ENCODE assay signal across 8 cellular contexts in the genomic region with DNA sequence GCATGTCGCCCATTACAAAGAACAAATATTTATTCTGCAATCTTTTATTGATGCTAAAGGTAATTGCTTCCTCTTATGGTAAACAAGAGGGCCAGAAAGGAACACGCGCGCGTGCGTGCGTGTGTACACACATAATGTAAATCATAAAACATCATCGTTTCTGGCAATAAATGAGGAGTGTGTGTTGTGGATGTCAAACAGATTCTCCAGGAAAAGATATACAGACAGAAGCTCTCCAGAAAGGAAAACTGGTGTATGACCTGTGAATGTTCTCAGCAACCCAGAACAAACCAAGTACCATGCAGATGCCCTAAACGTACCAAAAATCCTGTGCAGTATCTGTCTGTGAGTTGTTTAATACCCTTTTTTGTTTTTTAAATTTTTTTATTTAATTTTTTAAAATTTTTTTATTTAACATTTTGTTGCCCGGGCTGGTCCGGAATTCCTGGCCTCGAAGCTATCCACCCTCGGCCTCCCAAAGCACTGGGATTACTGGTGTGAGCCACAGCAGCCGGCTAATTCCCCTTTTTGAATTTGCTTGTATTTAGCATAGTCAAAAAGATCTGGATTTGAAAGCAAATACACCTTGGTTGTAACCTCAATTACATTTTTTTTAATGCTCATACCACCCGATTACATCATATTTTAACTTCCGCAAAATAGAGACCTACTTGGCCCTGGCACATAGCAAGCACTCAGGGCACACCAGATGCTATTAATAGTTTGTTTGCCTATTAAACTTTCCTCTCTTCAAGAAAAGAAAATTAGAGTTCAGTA. TPM values are rescaled to one million over a fixed set of nuclear protein-coding genes. Genes with fewer than 3 reads are reported as not detected.
A peak's percentile ranks its signal among the peaks of the same experiment; 100 is the strongest.
DNase-seq lines count a peak whose midpoint lies in the region; ATAC-seq, FAIRE-seq and TF ChIP-seq lines count a peak whose summit lies in the region.

No MANE protein-coding gene starts in this region.

- no peak overlapping the region for H2BK15ac ChIP-seq in mesenchymal stem cell (ENCODE audit: low read depth, poor library complexity, severe bottlenecking)

- WGBS in K562 (ENCODE audit: insufficient coverage, low coverage, missing lambda C conversion rate), result 73% methylated on average over 16 of the region's 16 CpGs
- 99% methylated on average over 7 of the region's 16 CpGs for WGBS in mesenchymal stem cell

- H3K27ac Mint-ChIP-seq in CD4-positive, alpha-beta memory T cell, result peak overlapping the region in 6 of 7 donors; percentile 75 to 96 (median 95)

- H4K91ac ChIP-seq in mesenchymal stem cell (ENCODE audit: low read length), result no peak overlapping the region

- peak overlapping the region; percentile 98 for H2AFZ ChIP-seq in K562 (ENCODE audit: low read depth, low read length)
- peak overlapping the region; percentile 32 for H2AFZ ChIP-seq in mesenchymal stem cell (ENCODE audit: low read depth, low read length)

- intact Hi-C loops in CD4-positive, alpha-beta memory T cell (cut with micrococcal nuclease), result loop anchor here (2.0 kb wide), 5 partner anchors 31 to 231 kb away; partner anchors contain the start of genes HMGA1 and SMIM29
- intact Hi-C loops in K562 (cut with micrococcal nuclease) (loop anchor here (2.0 to 10.0 kb wide), 2 partner anchors 119 to 145 kb away; partner anchors contain the start of gene SMIM29), vagina (cut with DNase I) (loop anchor here (5.0 kb wide), 1 partner anchor 146 kb away; the partner anchor contains the start of gene SMIM29)

- H3K36me3 Mint-ChIP-seq in CD4-positive, alpha-beta memory T cell, result peaks cover 0 to 5% of the 10 kb centered on the region in 2 donors

- H3K9me1 ChIP-seq in K562 (ENCODE audit: control insufficient read depth, insufficient read depth, low read length), result no peaks in the 10 kb centered on the region

- no peak overlapping the region for H2AK5ac ChIP-seq in mesenchymal stem cell (ENCODE audit: low read length, severe bottlenecking)

- H3K36me3 ChIP-seq in CD4-positive, alpha-beta memory T cell (ENCODE audit: insufficient read depth, low read length), result no peaks in the 10 kb centered on the region
- peaks cover 4% of the 10 kb centered on the region; the same call in 1 of the 3 replicates for H3K36me3 ChIP-seq in K562 (ENCODE audit: control insufficient read depth, insufficient read depth, low read length)
- H3K36me3 ChIP-seq in mesenchymal stem cell (ENCODE audit: control insufficient read depth in 1 of 2, insufficient read depth in 2 of 2, low read depth in 1 of 2, low read length in 2 of 2), result no peaks in the 10 kb centered on the region
- no peaks in the 10 kb centered on the region for H3K36me3 ChIP-seq in vagina

- no peak for TF ChIP-seq POLR2A in K562 (conservative IDR thresholded peaks at IDR 0.05)
- TF ChIP-seq POLR2A in vagina (IDR thresholded peaks at IDR 0.05), result no peak

- peak overlapping the region; percentile 5 to 78 for H3K4me3 ChIP-seq in CD4-positive, alpha-beta memory T cell (ENCODE audit: low read length in 2 of 2)
- H3K4me3 ChIP-seq in LNCaP clone FGC (ENCODE audit: low read depth, low read length) (peak overlapping the region; percentile 66), K562 (peak overlapping the region; percentile 91), mesenchymal stem cell (ENCODE audit: insufficient read depth in 1 of 2, low read depth in 1 of 2, low read length in 2 of 2) (peak overlapping the region in 1 of 2 experiments; percentile 91), vagina (peak overlapping the region; percentile 78 to 90)

- H2BK5ac ChIP-seq in mesenchymal stem cell (ENCODE audit: low read depth, low read length, poor library complexity, severe bottlenecking), result no peak overlapping the region

- no peak overlapping the region for H2BK120ac ChIP-seq in mesenchymal stem cell (ENCODE audit: low read depth, low read length)

- no peak overlapping the region for H4K8ac ChIP-seq in mesenchymal stem cell (ENCODE audit: low read length)

- TF ChIP-seq RAD21 in K562 (CRISPR knock-in tag; conservative IDR thresholded peaks at IDR 0.05 in 1 of 2, IDR thresholded peaks at IDR 0.05 in 1 of 2), result no peak

- no peak overlapping the region for H2BK12ac ChIP-seq in mesenchymal stem cell (ENCODE audit: low read length in 2 of 2)

- H3K23ac ChIP-seq in mesenchymal stem cell (ENCODE audit: low read length in 2 of 2), result no peak overlapping the region

- H3K4me1 Mint-ChIP-seq in CD4-positive, alpha-beta memory T cell, result peaks cover 9 to 27% (median 16%) of the 10 kb centered on the region in 4 donors

- H3K18ac ChIP-seq in mesenchymal stem cell (ENCODE audit: low read depth in 1 of 2, low read length in 2 of 2), result no peak overlapping the region

- H3K9me3 Mint-ChIP-seq in CD4-positive, alpha-beta memory T cell, result peaks cover 0 to 3% (median 0%) of the 10 kb centered on the region in 8 donors

- TF ChIP-seq EP300 in K562 (IDR thresholded peaks at IDR 0.05; ENCODE audit: low read length), result no peak

- H3K9ac ChIP-seq in K562 (ENCODE audit: insufficient read depth in 1 of 2, low read depth in 2 of 2, low read length in 2 of 2), result peak overlapping the region; percentile 63 to 96; a peak in 3 of 4 replicates
- peak overlapping the region; percentile 78 for H3K9ac ChIP-seq in mesenchymal stem cell (ENCODE audit: low read length)

- POLR2A ChIA-PET in CD4-positive, alpha-beta memory T cell (lab: Charles Lee; ENCODE audit: partially characterized antibody), result interaction anchor here (0.6 to 3.1 kb wide), 6 partner anchors 33 to 398 kb away, joined by 3 to 15 read pairs (median 7); partner anchors contain the start of genes BLTP3A, RPS10 and SMIM29
- POLR2A ChIA-PET in K562 (lab: Yijun Ruan, JAX), result interaction anchor here (3.2 kb wide), 1 partner anchor 21 kb away, joined by 15 read pairs; no protein-coding TSS in a partner anchor

- H3K4me1 ChIP-seq in CD4-positive, alpha-beta memory T cell (ENCODE audit: insufficient read depth, low read length), result peaks cover 21% of the 10 kb centered on the region
- H3K4me1 ChIP-seq in K562 (replicated peaks in 1 of 2; ENCODE audit: control insufficient read depth in 2 of 2, insufficient read depth in 2 of 2, low read length in 2 of 2) (peaks cover 12 to 19% of the 10 kb centered on the region in 2 experiments; a peak in 4 of 5 replicates), mesenchymal stem cell (ENCODE audit: control insufficient read depth, insufficient read depth, low read depth, low read length) (no peaks in the 10 kb centered on the region), vagina (peaks cover 20% of the 10 kb centered on the region)

- H3K79me1 ChIP-seq in mesenchymal stem cell (replicated peaks; ENCODE audit: low read length, poor library complexity, severe bottlenecking), result no peaks in the 10 kb centered on the region

- DNase-seq in CD4-positive, alpha-beta memory T cell, result no peak
- peak; percentile 87 for DNase-seq in LNCaP clone FGC (ENCODE audit: low read depth)
- no peak for DNase-seq in K562 (ENCODE audit: extremely low read depth in 1 of 4, low spot score in 3 of 4)
- no peak for DNase-seq in mesenchymal stem cell
- DNase-seq in vagina (ENCODE audit: extremely low spot score in 2 of 2), result no peak
- no peak for DNase-seq in NCI-H2171 treated with DMSO at 0.1 percent for 48 hours (lab: John Stamatoyannopoulos, UW)
- DNase-seq in NK-92 treated with Interleukin-12 subunit alpha and Interleukin-12 subunit beta, amount 100 ng/mL, for 24 hours (lab: John Stamatoyannopoulos, UW), result no peak

- peak overlapping the region; percentile 89 for H3K27ac ChIP-seq in CD4-positive, alpha-beta memory T cell (ENCODE audit: low read depth, low read length)
- peak overlapping the region; percentile 65 for H3K27ac ChIP-seq in K562 (ENCODE audit: extremely low read depth, low read depth, low read length)
- H3K27ac ChIP-seq in mesenchymal stem cell (ENCODE audit: low read length, poor library complexity, severe bottlenecking), result peak overlapping the region; percentile 49
- H3K27ac ChIP-seq in vagina, result peak overlapping the region; percentile 92

- H3K79me2 ChIP-seq in K562 (ENCODE audit: control insufficient read depth, insufficient read depth, low read length), result peaks cover 47% of the 10 kb centered on the region

- no peaks in the 10 kb centered on the region for H4K20me1 ChIP-seq in K562 (replicated peaks; ENCODE audit: control insufficient read depth, insufficient read depth, low read length)

- peak overlapping the region; percentile 91 for H3K4me2 ChIP-seq in K562 (ENCODE audit: insufficient read depth, low read length)
- H3K4me2 ChIP-seq in mesenchymal stem cell (ENCODE audit: low read length, poor library complexity, severe bottlenecking), result peak overlapping the region; percentile 78

- no peak overlapping the region for H3K14ac ChIP-seq in mesenchymal stem cell (ENCODE audit: low read length in 2 of 2)

- H3K4ac ChIP-seq in mesenchymal stem cell (ENCODE audit: low read depth in 1 of 2, low read length in 2 of 2), result no peak overlapping the region

- ATAC-seq in K562, result no peak
- ATAC-seq in HG03457 (IDR thresholded peaks at IDR 0.05; ENCODE audit: unreplicated experiment), result no peak

- H3K4me3 Mint-ChIP-seq in CD4-positive, alpha-beta memory T cell, result peak overlapping the region in 7 of 8 donors; percentile 74 to 99 (median 95)

- TF ChIP-seq CTCF in LNCaP clone FGC (IDR thresholded peaks at IDR 0.05; ENCODE audit: control insufficient read depth, extremely low read depth, insufficient read depth) (no peak), K562 (IDR thresholded peaks at IDR 0.05 in 2 of 3, conservative IDR thresholded peaks at IDR 0.05 in 1 of 3; ENCODE audit: insufficient read depth in 2 of 3, low read depth in 1 of 3, low read length in 3 of 3) (no peak), vagina (IDR thresholded peaks at IDR 0.05) (no peak)

- BruUV-seq in K562 (replicated peaks; lab: Mats Ljungman, UMichigan), result no TSS peak

- no peaks in the 10 kb centered on the region for H3K27me3 Mint-ChIP-seq in CD4-positive, alpha-beta memory T cell

- no peak for FAIRE-seq in K562 (lab: Jason Lieb, UNC)

- in situ Hi-C loops in K562 (cut with MboI), result no loop called here

- CTCF ChIA-PET in CD4-positive, alpha-beta memory T cell (lab: Charles Lee; ENCODE audit: partially characterized antibody), result interaction anchor here (0.6 to 4.2 kb wide), 15 partner anchors 10 to 235 kb away, joined by 3 to 29 read pairs (median 3); partner anchors contain the start of genes HMGA1, RPS10 and SMIM29
- CTCF ChIA-PET in K562 (lab: Yijun Ruan, JAX; ENCODE audit: low intra/inter-chr PET ratio), result interaction anchor here (1.3 to 3.1 kb wide), 2 partner anchors 144 to 197 kb away, joined by 6 to 15 read pairs; partner anchors contain the start of gene SMIM29

- no peaks in the 10 kb centered on the region for H3K27me3 ChIP-seq in CD4-positive, alpha-beta memory T cell (ENCODE audit: insufficient read depth, low read length)
- H3K27me3 ChIP-seq in K562 (ENCODE audit: control insufficient read depth in 2 of 2, insufficient read depth in 2 of 2, low read length in 2 of 2) (no peaks in the 10 kb centered on the region), mesenchymal stem cell (ENCODE audit: control insufficient read depth in 1 of 2, insufficient read depth in 1 of 2, low read length in 2 of 2) (no peaks in the 10 kb centered on the region), vagina (no peaks in the 10 kb centered on the region)

- no peaks in the 10 kb centered on the region for H3K9me3 ChIP-seq in CD4-positive, alpha-beta memory T cell (ENCODE audit: control insufficient read depth in 1 of 2, low read length in 2 of 2)
- H3K9me3 ChIP-seq in K562 (replicated peaks; ENCODE audit: control insufficient read depth, insufficient read depth, low read depth, low read length) (no peaks in the 10 kb centered on the region; the same call in 1 of the 2 replicates), mesenchymal stem cell (ENCODE audit: control insufficient read depth, low read length) (peaks cover 3% of the 10 kb centered on the region), vagina (no peaks in the 10 kb centered on the region)

RNA-seq across cellular contexts. Expression of gene NUDT3, which starts 0.9 kb away (rescaled TPM):
- total RNA-seq in CD4-positive, alpha-beta memory T cell, result 10 to 100 TPM; 25.9 TPM
- 10 to 100 TPM in 1 of 2 donors, 1 to 10 TPM in 1; 7.0 to 10.2 TPM for polyA plus RNA-seq in CD4-positive, alpha-beta memory T cell
- 19.3 and 42.2 TPM in 2 replicates for total RNA-seq in K562 (2011; cell fraction: chromatin; rRNA removed; ENCODE audit: low replicate concordance)
- 17.3 and 21.3 TPM in 2 replicates for total RNA-seq in K562 (2011; cell fraction: nucleolus; rRNA removed)
- total RNA-seq in K562 (2011; cell fraction: nucleoplasm; rRNA removed), result 38.4 and 67.7 TPM in 2 replicates
- total RNA-seq in K562 (2014; rRNA removed) (47.3 and 51.0 TPM in 2 replicates), K562 (2014; rRNA removed; fragmentation: Illumina TruSeq; extraction: Trizol) (61.8 and 70.8 TPM in 2 replicates), K562 (2015; rRNA removed; fragmentation: Illumina TruSeq; extraction: Trizol) (57.2 and 59.8 TPM in 2 replicates), K562 (2021) (49.8 and 56.4 TPM in 2 replicates), vagina (27.0 TPM)
- polyA plus RNA-seq in K562 (2011; rRNA removed) (68.5 and 81.2 TPM in 2 replicates), K562 (2014; fragmentation: Illumina TruSeq; extraction: Trizol) (54.8 and 56.0 TPM in 2 replicates), K562 (2014; fragmentation: Nextera tagmentation; extraction: Ambion mirVana) (10 to 100 TPM in 1 of 2 experiments, 1 to 10 TPM in 1; 5.4 to 57.7 TPM), K562 (2014; rRNA removed) (54.4 and 56.8 TPM in 2 replicates)
- polyA plus RNA-seq in K562 (2011; cell fraction: cytosol; rRNA removed), result 29.2 and 49.7 TPM in 2 replicates
- polyA plus RNA-seq in K562 (2011; cell fraction: nucleus; rRNA removed), result 20.7 and 29.1 TPM in 2 replicates
- 15.2 and 19.2 TPM in 2 replicates for polyA plus RNA-seq in K562 (2012)
- polyA minus RNA-seq in K562 (2011; rRNA and poly(A)+ RNA removed), result 105 and 133 TPM in 2 replicates
- polyA minus RNA-seq in K562 (2011; cell fraction: cytosol; rRNA and poly(A)+ RNA removed), result 46.1 and 59.9 TPM in 2 replicates
- 9.4 and 18.1 TPM in 2 replicates for polyA minus RNA-seq in K562 (2011; cell fraction: nucleus; rRNA and poly(A)+ RNA removed)
- 20.5 TPM for polyA plus RNA-seq in mesenchymal stem cell (2013, experiment 1 of 2)
- 20.3 TPM for polyA plus RNA-seq in mesenchymal stem cell (2013, experiment 2 of 2)

RNA-seq across cellular contexts. Expression of gene RPS10, which starts 32.5 kb away (rescaled TPM):
- 1,000 to 10,000 TPM; 2,689 to 2,757 TPM for total RNA-seq in CD4-positive, alpha-beta memory T cell
- polyA plus RNA-seq in CD4-positive, alpha-beta memory T cell, result 1,000 to 10,000 TPM; 1,588 to 1,682 TPM
- 244 and 499 TPM in 2 replicates for total RNA-seq in K562 (2011; cell fraction: chromatin; rRNA removed; ENCODE audit: low replicate concordance)
- total RNA-seq in K562 (2011; cell fraction: nucleolus; rRNA removed), result 961 and 1,244 TPM in 2 replicates
- total RNA-seq in K562 (2011; cell fraction: nucleoplasm; rRNA removed), result 1,028 and 1,732 TPM in 2 replicates
- 3,907 and 4,273 TPM in 2 replicates for total RNA-seq in K562 (2014; rRNA removed)
- total RNA-seq in K562 (2014; rRNA removed; fragmentation: Illumina TruSeq; extraction: Trizol), result 2,809 and 3,197 TPM in 2 replicates
- 3,578 and 3,876 TPM in 2 replicates for total RNA-seq in K562 (2015; rRNA removed; fragmentation: Illumina TruSeq; extraction: Trizol)
- total RNA-seq in K562 (2021), result 3,062 and 3,200 TPM in 2 replicates
- polyA plus RNA-seq in K562 (2011; rRNA removed), result 5,201 and 6,397 TPM in 2 replicates
- 12,487 and 14,962 TPM in 2 replicates for polyA plus RNA-seq in K562 (2011; cell fraction: cytosol; rRNA removed)
- polyA plus RNA-seq in K562 (2011; cell fraction: nucleus; rRNA removed), result 1,847 and 2,630 TPM in 2 replicates
- 4,197 and 5,822 TPM in 2 replicates for polyA plus RNA-seq in K562 (2012)
- polyA plus RNA-seq in K562 (2014; fragmentation: Illumina TruSeq; extraction: Trizol), result 4,753 and 5,213 TPM in 2 replicates
- 1,000 to 10,000 TPM; 2,680 to 3,048 TPM for polyA plus RNA-seq in K562 (2014; fragmentation: Nextera tagmentation; extraction: Ambion mirVana)
- 4,615 and 5,251 TPM in 2 replicates for polyA plus RNA-seq in K562 (2014; rRNA removed)
- 2,379 and 2,522 TPM in 2 replicates for polyA minus RNA-seq in K562 (2011; rRNA and poly(A)+ RNA removed)
- polyA minus RNA-seq in K562 (2011; cell fraction: cytosol; rRNA and poly(A)+ RNA removed), result 976 and 1,028 TPM in 2 replicates
- 203 and 375 TPM in 2 replicates for polyA minus RNA-seq in K562 (2011; cell fraction: nucleus; rRNA and poly(A)+ RNA removed)
- 1,582 TPM for polyA plus RNA-seq in mesenchymal stem cell (2013, experiment 1 of 2)
- 1,567 TPM for polyA plus RNA-seq in mesenchymal stem cell (2013, experiment 2 of 2)
- 2,671 TPM for total RNA-seq in vagina
